ENCODE assay signal across 8 cellular contexts in the genomic region with DNA sequence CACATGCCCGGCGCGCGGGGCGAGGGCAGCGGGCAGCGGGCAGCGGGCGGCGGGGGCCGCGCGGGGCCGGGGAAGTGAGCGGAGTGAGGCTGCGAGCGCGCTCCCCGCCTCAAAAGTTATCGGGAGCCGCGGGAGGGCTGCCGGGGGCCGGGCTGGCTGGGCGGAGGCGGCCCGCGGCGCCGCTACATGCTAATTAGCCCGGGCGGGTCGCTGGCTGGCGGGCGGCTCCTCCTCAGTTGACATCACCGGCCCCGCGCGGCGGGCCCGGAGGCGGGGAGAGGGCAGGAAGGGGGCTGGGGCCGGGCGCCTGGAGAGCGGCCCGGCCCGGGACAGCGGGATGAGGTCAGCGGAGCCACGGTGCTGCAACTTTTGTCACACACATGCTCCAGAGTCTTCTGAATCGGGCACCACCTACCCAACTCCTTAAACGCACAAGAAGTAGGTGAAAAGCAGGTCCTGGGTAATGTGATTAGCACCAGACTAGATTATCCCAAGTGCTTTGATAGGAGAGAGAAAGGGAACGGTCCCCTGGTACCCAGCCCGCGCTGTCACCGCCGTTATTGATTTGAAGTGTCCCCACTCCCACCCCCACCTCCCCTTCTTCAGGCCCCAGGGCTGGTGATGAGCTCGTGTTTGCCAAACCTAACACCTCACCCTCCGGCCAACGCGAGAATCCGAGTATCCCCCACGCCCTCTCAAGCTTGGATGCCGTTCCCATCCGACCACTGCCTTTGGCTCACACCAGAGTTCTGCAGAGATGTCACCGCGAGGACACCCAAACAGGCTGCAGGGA. TPM values are rescaled to one million over a fixed set of nuclear protein-coding genes. Genes with fewer than 3 reads are reported as not detected.
A peak's percentile ranks its signal among the peaks of the same experiment; 100 is the strongest.
DNase-seq lines count a peak whose midpoint lies in the region; ATAC-seq, FAIRE-seq and TF ChIP-seq lines count a peak whose summit lies in the region.

A gene with protein sequence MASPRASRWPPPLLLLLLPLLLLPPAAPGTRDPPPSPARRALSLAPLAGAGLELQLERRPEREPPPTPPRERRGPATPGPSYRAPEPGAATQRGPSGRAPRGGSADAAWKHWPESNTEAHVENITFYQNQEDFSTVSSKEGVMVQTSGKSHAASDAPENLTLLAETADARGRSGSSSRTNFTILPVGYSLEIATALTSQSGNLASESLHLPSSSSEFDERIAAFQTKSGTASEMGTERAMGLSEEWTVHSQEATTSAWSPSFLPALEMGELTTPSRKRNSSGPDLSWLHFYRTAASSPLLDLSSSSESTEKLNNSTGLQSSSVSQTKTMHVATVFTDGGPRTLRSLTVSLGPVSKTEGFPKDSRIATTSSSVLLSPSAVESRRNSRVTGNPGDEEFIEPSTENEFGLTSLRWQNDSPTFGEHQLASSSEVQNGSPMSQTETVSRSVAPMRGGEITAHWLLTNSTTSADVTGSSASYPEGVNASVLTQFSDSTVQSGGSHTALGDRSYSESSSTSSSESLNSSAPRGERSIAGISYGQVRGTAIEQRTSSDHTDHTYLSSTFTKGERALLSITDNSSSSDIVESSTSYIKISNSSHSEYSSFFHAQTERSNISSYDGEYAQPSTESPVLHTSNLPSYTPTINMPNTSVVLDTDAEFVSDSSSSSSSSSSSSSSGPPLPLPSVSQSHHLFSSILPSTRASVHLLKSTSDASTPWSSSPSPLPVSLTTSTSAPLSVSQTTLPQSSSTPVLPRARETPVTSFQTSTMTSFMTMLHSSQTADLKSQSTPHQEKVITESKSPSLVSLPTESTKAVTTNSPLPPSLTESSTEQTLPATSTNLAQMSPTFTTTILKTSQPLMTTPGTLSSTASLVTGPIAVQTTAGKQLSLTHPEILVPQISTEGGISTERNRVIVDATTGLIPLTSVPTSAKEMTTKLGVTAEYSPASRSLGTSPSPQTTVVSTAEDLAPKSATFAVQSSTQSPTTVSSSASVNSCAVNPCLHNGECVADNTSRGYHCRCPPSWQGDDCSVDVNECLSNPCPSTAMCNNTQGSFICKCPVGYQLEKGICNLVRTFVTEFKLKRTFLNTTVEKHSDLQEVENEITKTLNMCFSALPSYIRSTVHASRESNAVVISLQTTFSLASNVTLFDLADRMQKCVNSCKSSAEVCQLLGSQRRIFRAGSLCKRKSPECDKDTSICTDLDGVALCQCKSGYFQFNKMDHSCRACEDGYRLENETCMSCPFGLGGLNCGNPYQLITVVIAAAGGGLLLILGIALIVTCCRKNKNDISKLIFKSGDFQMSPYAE (N-terminal part only) (minus strand): TSS at position 85 of the 793 bp plus-strand sequence. CDS start 107 bp downstream, outside the sequence.

- H3K9me3 Mint-ChIP-seq in progenitor cell of endocrine pancreas (ENCODE audit: low read depth), result no peaks in the 10 kb centered on the region

- no peaks in the 10 kb centered on the region for H3K36me3 Mint-ChIP-seq in progenitor cell of endocrine pancreas (ENCODE audit: insufficient read depth)

- peak within 1 kb of the TSS; percentile 92 to 99 (median 96) for H3K27ac ChIP-seq in heart right ventricle
- H3K27ac ChIP-seq in upper lobe of left lung, result peak within 1 kb of the TSS; percentile 70 to 94 (median 89)

- no peak for FAIRE-seq in HTR-8/SVneo (lab: Jason Lieb, UNC)

- H3K27me3 ChIP-seq in adipocyte (replicated peaks; ENCODE audit: control insufficient read depth, insufficient read depth, low read length) (no peaks in the 10 kb centered on the region), heart right ventricle (no peaks in the 10 kb centered on the region), upper lobe of left lung (no peaks in the 10 kb centered on the region)

- peak within 1 kb of the TSS; percentile 73 for H3K4me3 Mint-ChIP-seq in progenitor cell of endocrine pancreas (ENCODE audit: low read depth)

- H3K9ac ChIP-seq in adipocyte (ENCODE audit: low read length), result peak within 1 kb of the TSS; percentile 87

- TF ChIP-seq CTCF in heart right ventricle (IDR thresholded peaks at IDR 0.05), result no peak
- TF ChIP-seq CTCF in progenitor cell of endocrine pancreas (IDR thresholded peaks at IDR 0.05; ENCODE audit: unreplicated experiment), result no peak
- no peak for TF ChIP-seq CTCF in upper lobe of left lung (IDR thresholded peaks at IDR 0.05)

- H3K27ac Mint-ChIP-seq in progenitor cell of endocrine pancreas, result peak within 1 kb of the TSS; percentile 6

- no peaks in the 10 kb centered on the region for H3K9me3 ChIP-seq in adipocyte (ENCODE audit: control insufficient read depth, low read length)
- no peaks in the 10 kb centered on the region for H3K9me3 ChIP-seq in heart right ventricle
- no peaks in the 10 kb centered on the region for H3K9me3 ChIP-seq in upper lobe of left lung

- no peaks in the 10 kb centered on the region for H3K36me3 ChIP-seq in adipocyte (ENCODE audit: control insufficient read depth, insufficient read depth, low read length, severe bottlenecking)
- H3K36me3 ChIP-seq in heart right ventricle, result peaks cover 0 to 6% (median 0%) of the 10 kb centered on the region in 9 donors
- H3K36me3 ChIP-seq in upper lobe of left lung, result no peaks in the 10 kb centered on the region

- peak within 1 kb of the TSS; percentile 84 for H3K4me3 ChIP-seq in adipocyte (ENCODE audit: low read length)
- peak within 1 kb of the TSS; percentile 79 to 96 (median 85) for H3K4me3 ChIP-seq in heart right ventricle
- peak within 1 kb of the TSS; percentile 57 to 82 (median 80) for H3K4me3 ChIP-seq in upper lobe of left lung

- H3K27me3 Mint-ChIP-seq in progenitor cell of endocrine pancreas, result peaks cover 76% of the 10 kb centered on the region

- TF ChIP-seq EP300 in upper lobe of left lung (IDR thresholded peaks at IDR 0.05), result no peak

- peak; percentile 58 for ATAC-seq in GM19438 (IDR thresholded peaks at IDR 0.05; ENCODE audit: low read depth, unreplicated experiment)
- peak; percentile 89 to 94 (median 92) for ATAC-seq in heart right ventricle
- peak; percentile 88 to 92 for ATAC-seq in upper lobe of left lung (ENCODE audit: low FRiP score in 2 of 2)

- peaks cover 16% of the 10 kb centered on the region for H3K4me1 Mint-ChIP-seq in progenitor cell of endocrine pancreas (ENCODE audit: low read depth)

- intact Hi-C loops in heart right ventricle (cut with DNase I), result loop anchor here in 7 of 10 donors (2.0 to 10.0 kb wide), 4 partner anchors 61 to 299 kb away; no protein-coding TSS in a partner anchor

- WGBS in heart right ventricle, 2 donors, result 2 to 3% methylated on average over 39 to 67 of the region's 67 CpGs
- WGBS in upper lobe of left lung, 2 donors, result 4 to 11% methylated on average over 12 to 31 of the region's 67 CpGs

- TF ChIP-seq POLR2A in upper lobe of left lung (IDR thresholded peaks at IDR 0.05), result peak in 3 of 4 donors; percentile 51 to 70 (median 56)

- H3K4me1 ChIP-seq in adipocyte (ENCODE audit: control insufficient read depth, insufficient read depth, low read length) (peaks cover 56% of the 10 kb centered on the region), heart right ventricle (peaks cover 20 to 76% (median 63%) of the 10 kb centered on the region in 9 donors), upper lobe of left lung (peaks cover 37 to 60% (median 53%) of the 10 kb centered on the region in 4 donors)

- peak; percentile 91 for DNase-seq in CD1c-positive myeloid dendritic cell (ENCODE audit: extremely low spot score)
- peak; percentile 79 for DNase-seq in HTR-8/SVneo (ENCODE audit: insufficient read length, low spot score)
- DNase-seq in SW480 (ENCODE audit: low spot score), result peak; percentile 68
- peak; percentile 96 for DNase-seq in adipocyte (ENCODE audit: low read depth)
- peak; percentile 93 to 94 for DNase-seq in heart right ventricle
- peak; percentile 41 for DNase-seq in progenitor cell of endocrine pancreas (ENCODE audit: low spot score, unreplicated experiment)
- peak; percentile 89 to 97 for DNase-seq in upper lobe of left lung

RNA-seq across cellular contexts. Expression of the gene that starts here (rescaled TPM):
- 100 to 1,000 TPM in 7 of 10 donors, 10 to 100 TPM in 3; 79.0 to 186 (median 143) TPM for total RNA-seq in heart right ventricle
- 10 to 100 TPM; 12.2 to 25.4 TPM for polyA plus RNA-seq in heart right ventricle
- total RNA-seq in progenitor cell of endocrine pancreas, result 4.1 and 7.2 TPM in 2 replicates
- total RNA-seq in upper lobe of left lung, result 100 to 1,000 TPM in 3 of 6 donors, 10 to 100 TPM in 3; 45.1 to 168 (median 100) TPM

Comparison
In these comparisons a context has a peak if more than half of its experiments do, and no peak if none do; other contexts are left out.
1. Peak in every context shown above with its lines: DNase-seq, ATAC-seq, H3K4me3 ChIP-seq and H3K27ac ChIP-seq.
2. DNase-seq: peak in every context shown above with its lines; median percentile 96 in adipocyte; 94 in heart right ventricle; 93 in upper lobe of left lung; 91 in CD1c-positive myeloid dendritic cell; 79 in HTR-8/SVneo; 68 in SW480; 41 in progenitor cell of endocrine pancreas.